In the genomic region with DNA sequence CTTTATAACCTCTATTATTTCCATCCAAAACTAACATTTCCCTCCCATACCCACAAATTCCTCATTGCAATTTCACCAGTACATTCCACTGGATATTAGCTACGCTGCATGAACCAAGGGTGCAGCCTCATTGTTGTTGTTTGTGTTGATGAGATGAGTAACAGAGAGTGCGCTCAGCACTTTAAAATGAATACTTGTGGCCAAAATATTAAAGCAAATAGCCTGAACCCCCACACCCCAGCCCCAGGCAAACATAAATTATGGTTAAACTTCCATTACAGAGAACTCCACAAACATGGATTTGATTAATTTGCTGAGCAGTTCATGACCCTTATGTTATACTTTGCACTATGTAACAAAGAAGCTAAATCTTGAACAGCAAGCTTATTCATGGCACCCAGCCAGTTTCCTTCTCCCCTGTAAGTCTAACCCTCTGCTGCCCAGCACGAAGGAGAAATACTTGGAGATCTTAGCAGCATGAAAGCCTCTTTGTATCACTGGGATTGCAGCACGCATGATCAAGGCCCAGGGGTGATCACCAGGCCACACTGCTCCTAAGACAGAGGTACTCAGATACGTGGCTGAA, we compare ENCODE assay signal across 17 cellular contexts.
A peak's percentile ranks its signal among the peaks of the same experiment; 100 is the strongest.
DNase-seq lines count a peak whose midpoint lies in the region; ATAC-seq and TF ChIP-seq lines count a peak whose summit lies in the region.
"Had no signal": no experiment of that assay in that cellular context is flagged by ENCODE, and none has a peak within 500 bp of the region (broad histone marks: within the 10 kb centered on the region; RNA-seq: fewer than 3 reads in every experiment).

No MANE protein-coding gene starts in this region.

- no TSS peak for BruUV-seq in Calu3 (replicated peaks; lab: Mats Ljungman, UMichigan)

- intact Hi-C loops in Calu3 (cut with micrococcal nuclease; ENCODE audit: unreplicated experiment), result no loop called here

- H3K9me3 Mint-ChIP-seq in Calu3 (ENCODE audit: low read depth, unreplicated experiment), result no peaks in the 10 kb centered on the region
- H3K9me3 Mint-ChIP-seq in activated naive CD8-positive, alpha-beta T cell treated with anti-CD3 and anti-CD28 coated beads for 36 hours, result no peaks in the 10 kb centered on the region
- H3K9me3 Mint-ChIP-seq: CD4-positive, alpha-beta T cell; natural killer cell treated with Interleukin-12 subunit alpha and Interleukin-12 subunit beta and Interleukin-15 and Interleukin-18, amount 100 ng/mL, for 72 hours had no signal

- DNase-seq in Calu3 (peak; percentile 40), NCI-H226 (peak; percentile 74), dedifferentiated amniotic fluid mesenchymal stem cell (ENCODE audit: extremely low spot score) (peak; percentile 97), non-pigmented ciliary epithelial cell (ENCODE audit: low read depth) (peak; percentile 18), NCI-H2171 (lab: John Stamatoyannopoulos, UW) (no peak)
- DNase-seq in activated naive CD8-positive, alpha-beta T cell treated with anti-CD3 and anti-CD28 coated beads for 36 hours, result no peak
- DNase-seq: amniotic stem cell; CD4-positive, alpha-beta T cell; effector CD8-positive, alpha-beta T cell; head of caudate nucleus; left cardiac atrium; NCI-H2171 treated with DMSO at 0.1 percent for 48 hours; right lobe of liver had no signal

- ATAC-seq in HG03342 (IDR thresholded peaks at IDR 0.05; ENCODE audit: unreplicated experiment) (no peak), GM19395 (IDR thresholded peaks at IDR 0.05; ENCODE audit: unreplicated experiment) (no peak)
- ATAC-seq: activated CD4-positive, CD25-positive, alpha-beta regulatory T cell treated with anti-CD3 and anti-CD28 coated beads, Interleukin-2, amount 50 U/mL, for 24 hours; natural killer cell treated with Interleukin-12 subunit alpha and Interleukin-12 subunit beta and Interleukin-15 and Interleukin-18, amount 100 ng/mL, for 72 hours; right lobe of liver had no signal

- H3K4me3 Mint-ChIP-seq in Calu3 (ENCODE audit: low read depth, unreplicated experiment), result no peak overlapping the region
- no peak overlapping the region for H3K4me3 Mint-ChIP-seq in activated naive CD8-positive, alpha-beta T cell treated with anti-CD3 and anti-CD28 coated beads for 36 hours
- H3K4me3 Mint-ChIP-seq: CD4-positive, alpha-beta T cell; natural killer cell treated with Interleukin-12 subunit alpha and Interleukin-12 subunit beta and Interleukin-15 and Interleukin-18, amount 100 ng/mL, for 72 hours had no signal

- no peak overlapping the region for H3K27ac Mint-ChIP-seq in Calu3 (ENCODE audit: unreplicated experiment)
- no peak overlapping the region for H3K27ac Mint-ChIP-seq in activated naive CD8-positive, alpha-beta T cell treated with anti-CD3 and anti-CD28 coated beads for 36 hours
- H3K27ac Mint-ChIP-seq: CD4-positive, alpha-beta T cell had no signal

- TF ChIP-seq CTCF in Calu3 (IDR thresholded peaks at IDR 0.05; ENCODE audit: unreplicated experiment), result no peak

- no peaks in the 10 kb centered on the region for H3K36me3 Mint-ChIP-seq in Calu3 (ENCODE audit: insufficient read depth, unreplicated experiment)
- H3K36me3 Mint-ChIP-seq in activated naive CD8-positive, alpha-beta T cell treated with anti-CD3 and anti-CD28 coated beads for 36 hours, result peaks cover 20% of the 10 kb centered on the region

- no peaks in the 10 kb centered on the region for H3K4me1 Mint-ChIP-seq in Calu3 (ENCODE audit: low read depth, unreplicated experiment)
- H3K4me1 Mint-ChIP-seq in activated naive CD8-positive, alpha-beta T cell treated with anti-CD3 and anti-CD28 coated beads for 36 hours, result no peaks in the 10 kb centered on the region

- CTCF ChIA-PET in Calu3 (lab: Charles Lee), result no interaction called here

- H3K27me3 Mint-ChIP-seq in Calu3 (ENCODE audit: unreplicated experiment), result no peaks in the 10 kb centered on the region
- no peaks in the 10 kb centered on the region for H3K27me3 Mint-ChIP-seq in activated naive CD8-positive, alpha-beta T cell treated with anti-CD3 and anti-CD28 coated beads for 36 hours
- H3K27me3 Mint-ChIP-seq: CD4-positive, alpha-beta T cell; natural killer cell treated with Interleukin-12 subunit alpha and Interleukin-12 subunit beta and Interleukin-15 and Interleukin-18, amount 100 ng/mL, for 72 hours had no signal

Comparison
In these comparisons a context has a peak if more than half of its experiments do, and no peak if none do; other contexts are left out.
1. DNase-seq: peak in Calu3 (single experiment), NCI-H226 (single experiment), dedifferentiated amniotic fluid mesenchymal stem cell (single experiment) and non-pigmented ciliary epithelial cell (single experiment); none in activated naive CD8-positive, alpha-beta T cell treated with anti-CD3 and anti-CD28 coated beads for 36 hours (single experiment) and NCI-H2171 (single experiment).